29 cellular contexts compared by ENCODE assay signal in genomic region chr5:67960939-67961338, GRCh38.
A peak's percentile ranks its signal among the peaks of the same experiment; 100 is the strongest.
DNase-seq lines count a peak whose midpoint lies in the region; ATAC-seq and TF ChIP-seq lines count a peak whose summit lies in the region.
"Had no signal": no experiment of that assay in that cellular context is flagged by ENCODE, and none has a peak within 500 bp of the region (broad histone marks: within the 10 kb centered on the region; RNA-seq: fewer than 3 reads in every experiment).

No MANE protein-coding gene starts in this region.

- no peak overlapping the region for H4K8ac ChIP-seq in mesendoderm (ENCODE audit: low read depth, low read length)

- no peak overlapping the region for H2BK15ac ChIP-seq in mesendoderm (replicated peaks; ENCODE audit: low read depth)

- no peak overlapping the region for H3K4ac ChIP-seq in mesendoderm (ENCODE audit: low read depth, low read length)

- H3K9me3 Mint-ChIP-seq in activated naive CD4-positive, alpha-beta T cell treated with anti-CD3 and anti-CD28 coated beads, Interleukin-2, amount 50 U/mL, for 72 hours, result no peaks in the 10 kb centered on the region
- H3K9me3 Mint-ChIP-seq: activated naive CD8-positive, alpha-beta T cell treated with anti-CD3 and anti-CD28 coated beads, Interleukin-2, amount 50 U/mL, for 24 hours; activated T-cell treated with anti-CD3 and anti-CD28 coated beads, Interleukin-2, amount 50 U/mL, for 4 hours; HFFc6; immature natural killer cell; naive B cell had no signal

- H3K36me3 Mint-ChIP-seq in activated naive CD4-positive, alpha-beta T cell treated with anti-CD3 and anti-CD28 coated beads, Interleukin-2, amount 50 U/mL, for 72 hours, result no peaks in the 10 kb centered on the region
- H3K36me3 Mint-ChIP-seq: activated CD8-positive, alpha-beta memory T cell treated with anti-CD3 and anti-CD28 coated beads, Interleukin-2, amount 10 ng/mL, durations not matched to agents 7 days and 5 days; immature natural killer cell; naive B cell had no signal

- peak overlapping the region in 1 of 2 donors; percentile 74 for H3K27ac ChIP-seq in right atrium auricular region
- no peak overlapping the region for H3K27ac ChIP-seq in mesendoderm (ENCODE audit: low read depth, low read length)
- H3K27ac ChIP-seq: C4-2B, left lung, neutrophil, sigmoid colon, transverse colon had no signal

- no peak overlapping the region for H3K18ac ChIP-seq in mesendoderm (ENCODE audit: low read length)

- no peaks in the 10 kb centered on the region for H3K9me3 ChIP-seq in right atrium auricular region
- H3K9me3 ChIP-seq: Caco-2, left lung, neutrophil, sigmoid colon, transverse colon had no signal

- H3K23ac ChIP-seq in mesendoderm (ENCODE audit: low read length), result no peak overlapping the region

- H3K36me3 ChIP-seq in right atrium auricular region, result no peaks in the 10 kb centered on the region
- no peaks in the 10 kb centered on the region for H3K36me3 ChIP-seq in mesendoderm (ENCODE audit: control insufficient read depth, insufficient read depth, low read length)
- H3K36me3 ChIP-seq: left lung, neutrophil, sigmoid colon, transverse colon had no signal

- H3K27me3 ChIP-seq in right atrium auricular region (no peaks in the 10 kb centered on the region), mesendoderm (ENCODE audit: insufficient read depth, low read length, poor library complexity) (no peaks in the 10 kb centered on the region)
- H3K27me3 ChIP-seq: left lung, neutrophil, sigmoid colon, transverse colon had no signal

- H3K4me1 ChIP-seq in right atrium auricular region, result peaks cover 0 to 7% of the 10 kb centered on the region in 2 donors
- peaks cover 4% of the 10 kb centered on the region for H3K4me1 ChIP-seq in mesendoderm (ENCODE audit: control insufficient read depth, low read depth, low read length)
- H3K4me1 ChIP-seq: left lung had no signal

- no peak overlapping the region for H2BK120ac ChIP-seq in mesendoderm (ENCODE audit: low read depth, low read length)

- no peak overlapping the region for H2AK5ac ChIP-seq in mesendoderm (ENCODE audit: low read length)

- H4K5ac ChIP-seq in mesendoderm (ENCODE audit: low read length), result no peak overlapping the region

- no peak overlapping the region for H3K9ac ChIP-seq in mesendoderm (ENCODE audit: low read length)

- no CpG with 5 or more reads among the region's 2 CpGs for WGBS in mesendoderm (ENCODE audit: extremely low coverage, insufficient coverage, low lambda C conversion rate)

- intact Hi-C loops in Right ventricle myocardium inferior (cut with DNase I), result loop anchor here (10.0 kb wide), 1 partner anchor 114 kb away; no protein-coding TSS in a partner anchor

- DNase-seq in Right ventricle myocardium inferior (ENCODE audit: missing footprints), result peak; percentile 60
- DNase-seq in right atrium auricular region (ENCODE audit: low spot score), result no peak
- peak; percentile 82 for DNase-seq in mesendoderm
- no peak for DNase-seq in activated naive CD4-positive, alpha-beta T cell treated with anti-CD3 and anti-CD28 coated beads, Interleukin-2, amount 50 U/mL, for 72 hours (ENCODE audit: low spot score in 2 of 2)
- DNase-seq in activated naive CD4-positive, alpha-beta T cell treated with anti-CD3 and anti-CD28 coated beads, Interleukin-2, amount 50 U/mL, for 16 hours, result no peak
- no peak for DNase-seq in NCI-H146 (lab: John Stamatoyannopoulos, UW)
- DNase-seq: activated CD4-positive, CD25-positive, alpha-beta regulatory T cell; activated CD8-positive, alpha-beta memory T cell treated with anti-CD3 and anti-CD28 coated beads, Interleukin-2, amount 10 ng/mL, durations not matched to agents 7 days and 5 days; activated gamma-delta T cell treated with Interleukin-2 at 50 U/mL for 16 hours; activated naive CD8-positive, alpha-beta T cell treated with anti-CD3 and anti-CD28 coated beads, Interleukin-2, amount 50 U/mL, for 24 hours; activated T-cell treated with anti-CD3 and anti-CD28 coated beads, Interleukin-2, amount 50 U/mL, for 4 hours; Caco-2; HFFc6; immature natural killer cell; KBM-7; left lung; naive B cell; NCI-H1092 treated with DMSO at 0.1 percent for 48 hours; NCI-H187; NCI-H2171; sigmoid colon; stimulated activated CD4-positive, alpha-beta T cell treated with anti-CD3 and anti-CD28 coated beads, Interleukin-4, amount 100 ng/mL, for 4 hours; T-helper 17 cell; transverse colon had no signal

- H3K4me3 ChIP-seq in right atrium auricular region, result no peak overlapping the region
- H3K4me3 ChIP-seq in mesendoderm (ENCODE audit: low read length), result no peak overlapping the region
- H3K4me3 ChIP-seq: GM23338, left lung, sigmoid colon, transverse colon had no signal

- no peak overlapping the region for H2BK5ac ChIP-seq in mesendoderm (ENCODE audit: low read length)

- no peak overlapping the region for H3K27ac Mint-ChIP-seq in activated naive CD4-positive, alpha-beta T cell treated with anti-CD3 and anti-CD28 coated beads, Interleukin-2, amount 50 U/mL, for 72 hours
- H3K27ac Mint-ChIP-seq: activated CD8-positive, alpha-beta memory T cell treated with anti-CD3 and anti-CD28 coated beads, Interleukin-2, amount 10 ng/mL, durations not matched to agents 7 days and 5 days; activated naive CD8-positive, alpha-beta T cell treated with anti-CD3 and anti-CD28 coated beads, Interleukin-2, amount 50 U/mL, for 24 hours; GM23338; HFFc6; immature natural killer cell; naive B cell; T-helper 17 cell had no signal

- ATAC-seq in Right ventricle myocardium inferior (peak; percentile 81), esophagus mucosa (peak; percentile 73), HG03457 (IDR thresholded peaks at IDR 0.05; ENCODE audit: unreplicated experiment) (no peak)
- no peak for ATAC-seq in activated naive CD4-positive, alpha-beta T cell treated with anti-CD3 and anti-CD28 coated beads, Interleukin-2, amount 50 U/mL, for 72 hours
- ATAC-seq: activated CD8-positive, alpha-beta memory T cell treated with anti-CD3 and anti-CD28 coated beads, Interleukin-2, amount 10 ng/mL, durations not matched to agents 7 days and 5 days; activated naive CD8-positive, alpha-beta T cell treated with anti-CD3 and anti-CD28 coated beads, Interleukin-2, amount 50 U/mL, for 24 hours; activated T-cell treated with anti-CD3 and anti-CD28 coated beads, Interleukin-2, amount 50 U/mL, for 4 hours; GM23338; left lung; T-helper 17 cell had no signal

- no peak overlapping the region for H3K56ac ChIP-seq in mesendoderm (ENCODE audit: low read length)

- H3K79me1 ChIP-seq in mesendoderm (ENCODE audit: low read length), result no peaks in the 10 kb centered on the region

- TF ChIP-seq CTCF in right atrium auricular region (IDR thresholded peaks at IDR 0.05), result no peak

- H3K79me2 ChIP-seq in mesendoderm (ENCODE audit: control insufficient read depth, insufficient read depth, low read length), result no peaks in the 10 kb centered on the region

- H3K4me2 ChIP-seq in mesendoderm (ENCODE audit: low read length), result no peak overlapping the region
- H3K4me2 ChIP-seq: GM23338 had no signal

Comparison
In these comparisons a context has a peak if more than half of its experiments do, and no peak if none do; other contexts are left out.
1. DNase-seq: peak in Right ventricle myocardium inferior (single experiment) and mesendoderm (single experiment); none in right atrium auricular region (single experiment), activated naive CD4-positive, alpha-beta T cell treated with anti-CD3 and anti-CD28 coated beads, Interleukin-2, amount 50 U/mL, for 72 hours (0 of 2), activated naive CD4-positive, alpha-beta T cell treated with anti-CD3 and anti-CD28 coated beads, Interleukin-2, amount 50 U/mL, for 16 hours (single experiment) and NCI-H146 (single experiment).
2. ATAC-seq: peak in Right ventricle myocardium inferior (single experiment) and esophagus mucosa (single experiment); none in activated naive CD4-positive, alpha-beta T cell treated with anti-CD3 and anti-CD28 coated beads, Interleukin-2, amount 50 U/mL, for 72 hours (0 of 2) and HG03457 (single experiment).